ENCODE assay signal across 23 cellular contexts in the genomic region with DNA sequence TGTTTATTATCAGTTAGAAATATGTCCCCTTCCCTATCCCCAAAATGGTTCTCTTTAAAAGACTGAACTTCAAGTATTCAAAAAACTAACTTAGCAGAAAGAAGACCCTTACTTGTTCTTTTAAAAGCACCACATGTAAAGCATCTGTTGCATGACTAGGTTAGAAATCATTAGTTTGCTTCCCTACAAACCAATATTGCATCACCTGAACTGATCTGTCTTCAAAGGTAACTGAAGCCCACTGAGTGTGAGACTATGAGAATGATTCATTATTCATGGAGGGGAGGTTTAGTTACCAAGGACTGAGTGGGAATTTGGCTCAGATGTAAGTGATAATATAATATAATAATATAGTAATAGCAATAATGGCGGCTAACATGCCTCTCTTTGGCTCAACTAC.
DNase-seq lines count a peak whose midpoint lies in the region; ATAC-seq, FAIRE-seq and TF ChIP-seq lines count a peak whose summit lies in the region.
"Had no signal": no experiment of that assay in that cellular context is flagged by ENCODE, and none has a peak within 500 bp of the region (broad histone marks: within the 10 kb centered on the region; RNA-seq: fewer than 3 reads in every experiment).

No MANE protein-coding gene starts in this region.

- no peaks in the 10 kb centered on the region for H3K27me3 ChIP-seq in HepG2 (ENCODE audit: control insufficient read depth in 1 of 2, insufficient read depth in 2 of 2, low read length in 2 of 2)
- H3K27me3 ChIP-seq in right lobe of liver = no peaks in the 10 kb centered on the region
- no peaks in the 10 kb centered on the region for H3K27me3 ChIP-seq in bronchial epithelial cell (ENCODE audit: control insufficient read depth, insufficient read depth, low read length)
- H3K27me3 ChIP-seq in Karpas-422 (ENCODE audit: low read length) = no peaks in the 10 kb centered on the region
- H3K27me3 ChIP-seq: BLaER1 had no signal

- no peaks in the 10 kb centered on the region for H3K36me3 ChIP-seq in HepG2 (replicated peaks in 1 of 2; ENCODE audit: control insufficient read depth in 1 of 2, insufficient read depth in 2 of 2, low read length in 2 of 2)
- H3K36me3 ChIP-seq in right lobe of liver = no peaks in the 10 kb centered on the region
- H3K36me3 ChIP-seq in bronchial epithelial cell (ENCODE audit: control insufficient read depth, insufficient read depth, low read length) = no peaks in the 10 kb centered on the region
- H3K36me3 ChIP-seq in Karpas-422 (ENCODE audit: insufficient read depth, low read length) = no peaks in the 10 kb centered on the region
- H3K36me3 ChIP-seq: BLaER1, HAP-1 had no signal

- H3K4me2 ChIP-seq in HepG2 (ENCODE audit: low read depth, low read length) (no peak overlapping the region), Karpas-422 (ENCODE audit: low read depth, low read length, poor library complexity, severe bottlenecking) (no peak overlapping the region)
- H3K4me2 ChIP-seq: BLaER1, GM23338 had no signal

- POLR2A ChIA-PET in HepG2 (lab: Yijun Ruan, JAX) = no interaction called here
- POLR2A ChIA-PET in WTC11 (lab: Charles Lee) = no interaction called here

- H3K9ac ChIP-seq in HepG2 (ENCODE audit: insufficient read depth, low read depth, low read length) (no peak overlapping the region), Karpas-422 (ENCODE audit: low read length) (no peak overlapping the region)
- H3K9ac ChIP-seq: BLaER1 had no signal

- CTCF ChIA-PET in HepG2 (lab: Yijun Ruan, JAX; ENCODE audit: low intra/inter-chr PET ratio, low total read pairs) = no interaction called here
- CTCF ChIA-PET in WTC11 (lab: Charles Lee) = no interaction called here

- H4K20me1 ChIP-seq in HepG2 (ENCODE audit: insufficient read depth, low read length) (no peaks in the 10 kb centered on the region), Karpas-422 (ENCODE audit: insufficient read depth, low read depth, low read length) (no peaks in the 10 kb centered on the region)
- H4K20me1 ChIP-seq: BLaER1 had no signal

- DNase-seq in HepG2 (ENCODE audit: low spot score) (peak; percentile 27), right lobe of liver (no peak), WTC11 (ENCODE audit: low spot score) (no peak), bronchial epithelial cell (ENCODE audit: low read depth) (peak; percentile 10), renal cortical epithelial cell (ENCODE audit: low read depth) (peak; percentile 36), NCI-H748 (lab: John Stamatoyannopoulos, UW; ENCODE audit: unreplicated experiment) (no peak), Karpas-422 (no peak)
- DNase-seq: Caco-2; CD4-positive, CD25-positive, alpha-beta regulatory T cell; CD8-positive, alpha-beta T cell; DMS153; DND-41; HFFc6 had no signal

- H3K4me1 Mint-ChIP-seq in WTC11 = peaks cover 4% of the 10 kb centered on the region
- H3K4me1 Mint-ChIP-seq: B cell; CD4-positive, CD25-positive, alpha-beta regulatory T cell had no signal

- H3K9me3 ChIP-seq in HepG2 (ENCODE audit: low read length) = no peaks in the 10 kb centered on the region
- no peaks in the 10 kb centered on the region for H3K9me3 ChIP-seq in right lobe of liver
- H3K9me3 ChIP-seq in Karpas-422 (ENCODE audit: low read length) = no peaks in the 10 kb centered on the region
- H3K9me3 ChIP-seq: BLaER1, Caco-2, HAP-1 had no signal

- H2AFZ ChIP-seq in HepG2 (ENCODE audit: low read length) (no peak overlapping the region), Karpas-422 (ENCODE audit: low read length) (no peak overlapping the region)

- TF ChIP-seq POLR2A in HepG2 (IDR thresholded peaks at IDR 0.05; ENCODE audit: insufficient read depth in 1 of 2, low read depth in 2 of 2, low read length in 2 of 2) (no peak), right lobe of liver (IDR thresholded peaks at IDR 0.05) (no peak)

- TF ChIP-seq EP300 in HepG2 (IDR thresholded peaks at IDR 0.05; ENCODE audit: low read depth in 2 of 2, low read length in 2 of 2) (no peak), HepG2 (CRISPR knock-in tag; IDR thresholded peaks at IDR 0.05; ENCODE audit: borderline replicate concordance) (no peak)

- H3K27me3 Mint-ChIP-seq in WTC11 (ENCODE audit: low read depth) = no peaks in the 10 kb centered on the region
- H3K27me3 Mint-ChIP-seq: CD4-positive, CD25-positive, alpha-beta regulatory T cell had no signal

- H3K36me3 Mint-ChIP-seq in WTC11 = no peaks in the 10 kb centered on the region
- H3K36me3 Mint-ChIP-seq: CD4-positive, CD25-positive, alpha-beta regulatory T cell; CD8-positive, alpha-beta T cell had no signal

- H3K27ac ChIP-seq in HepG2 (ENCODE audit: extremely low read length, insufficient read depth, low read length) (no peak overlapping the region), right lobe of liver (no peak overlapping the region), Karpas-422 (ENCODE audit: low read length) (no peak overlapping the region)
- H3K27ac ChIP-seq: 22Rv1, BLaER1, C4-2B had no signal

- no TSS peak for BruUV-seq in HepG2 (replicated peaks; lab: Mats Ljungman, UMichigan)

- no peak for TF ChIP-seq RAD21 in HepG2 (CRISPR knock-in tag; IDR thresholded peaks at IDR 0.05)

- no peak overlapping the region for H3K4me3 ChIP-seq in HepG2 (replicated peaks in 1 of 3; ENCODE audit: insufficient read depth in 1 of 3, low read depth in 2 of 3, low read length in 3 of 3)
- no peak overlapping the region for H3K4me3 ChIP-seq in right lobe of liver
- no peak overlapping the region for H3K4me3 ChIP-seq in bronchial epithelial cell (ENCODE audit: low read depth, low read length)
- no peak overlapping the region for H3K4me3 ChIP-seq in Karpas-422 (ENCODE audit: low read length)
- H3K4me3 ChIP-seq: BLaER1, GM23338, HAP-1 had no signal

- H3K4me1 ChIP-seq in HepG2 (ENCODE audit: insufficient read depth, low read length) = peaks cover 11% of the 10 kb centered on the region; the same call in 1 of the 2 replicates
- H3K4me1 ChIP-seq in right lobe of liver = no peaks in the 10 kb centered on the region
- H3K4me1 ChIP-seq in Karpas-422 (ENCODE audit: low read length) = no peaks in the 10 kb centered on the region
- H3K4me1 ChIP-seq: BLaER1, Caco-2 had no signal

- no peak overlapping the region for H3K4me3 Mint-ChIP-seq in WTC11
- H3K4me3 Mint-ChIP-seq: B cell; CD4-positive, CD25-positive, alpha-beta regulatory T cell; CD8-positive, alpha-beta T cell; GM23338; HFFc6 had no signal

- WGBS in HepG2 (ENCODE audit: low lambda C conversion rate) = 95% methylated on average over 1 of the region's 1 CpG
- WGBS in right lobe of liver (ENCODE audit: insufficient coverage, low coverage, low lambda C conversion rate, missing lambda C conversion rate) = 88% methylated on average over 1 of the region's 1 CpG

- no peaks in the 10 kb centered on the region for H3K9me3 Mint-ChIP-seq in WTC11
- H3K9me3 Mint-ChIP-seq: CD8-positive, alpha-beta T cell; GM23338; HFFc6 had no signal

- peak overlapping the region; percentile 38; the same call in 1 of the 2 replicates for H3K27ac Mint-ChIP-seq in WTC11
- H3K27ac Mint-ChIP-seq: B cell; CD4-positive, CD25-positive, alpha-beta regulatory T cell; CD8-positive, alpha-beta T cell; GM23338; HFFc6 had no signal

- in situ Hi-C loops in HepG2 (cut with HindIII; ENCODE audit: extremely low pct_ligation_motif_present, low pct_unique_long_range_greater_than_20kb) = no loop called here

- no peak for FAIRE-seq in HepG2 (lab: Jason Lieb, UNC)
- no peak for FAIRE-seq in bronchial epithelial cell (lab: Jason Lieb, UNC)
- FAIRE-seq: A204.1, G401.6, H54 had no signal

- ATAC-seq in HepG2 = peak; percentile 31; the same call in 1 of the 3 replicates
- no peak for ATAC-seq in right lobe of liver
- no peak for ATAC-seq in WTC11
- ATAC-seq in HG02981 (IDR thresholded peaks at IDR 0.05; ENCODE audit: unreplicated experiment) = no peak
- ATAC-seq: CD8-positive, alpha-beta T cell; GM23338 had no signal

- TF ChIP-seq CTCF in HepG2 (CRISPR knock-in tag; IDR thresholded peaks at IDR 0.05) (no peak), right lobe of liver (IDR thresholded peaks at IDR 0.05) (no peak), WTC11 (IDR thresholded peaks at IDR 0.05) (no peak), bronchial epithelial cell (IDR thresholded peaks at IDR 0.05; ENCODE audit: insufficient read depth, low read length, severe bottlenecking) (no peak)

- H3K79me2 ChIP-seq in HepG2 (ENCODE audit: insufficient read depth, low read length) (no peaks in the 10 kb centered on the region), Karpas-422 (ENCODE audit: low read length) (no peaks in the 10 kb centered on the region)

- intact Hi-C loops in HepG2 (cut with micrococcal nuclease; ENCODE audit: unreplicated experiment) = no loop called here
- intact Hi-C loops in right lobe of liver (cut with DNase I) = no loop called here

- H3K9me2 ChIP-seq in Karpas-422 (replicated peaks; ENCODE audit: insufficient read depth, low read length) = no peaks in the 10 kb centered on the region

TF ChIP-seq in HepG2, 621 proteins besides CTCF, POLR2A, EP300 and RAD21 (continues in another document):
- TF ChIP-seq CEBPG (CRISPR knock-in tag; IDR thresholded peaks at IDR 0.05) = peak; percentile 62

TF ChIP-seq in WTC11, 78 proteins besides CTCF, POLR2A, EP300 and RAD21 (continues in another document):
- TF ChIP-seq GABPB1 (CRISPR knock-in tag; IDR thresholded peaks at IDR 0.05) (peak; percentile 70), MLX (CRISPR knock-in tag; IDR thresholded peaks at IDR 0.05) (no peak), ZNF121 (CRISPR knock-in tag; IDR thresholded peaks at IDR 0.05) (no peak), GRHL2 (CRISPR knock-in tag; IDR thresholded peaks at IDR 0.05; ENCODE audit: insufficient replicate concordance, severe bottlenecking) (no peak), ZNF671 (CRISPR knock-in tag; IDR thresholded peaks at IDR 0.05) (no peak)

Comparison
In these comparisons a context has a peak if more than half of its experiments do, and no peak if none do; other contexts are left out.
1. DNase-seq: peak in HepG2 (single experiment), bronchial epithelial cell (single experiment) and renal cortical epithelial cell (single experiment); none in right lobe of liver (0 of 3), WTC11 (single experiment), NCI-H748 (single experiment) and Karpas-422 (single experiment).
2. Of the 50 proteins assayed by ChIP-seq in both HepG2 and WTC11: peak only in HepG2: none; only in WTC11: GABPB1; in both: none; in neither: 49.